Comparison of ENCODE assay signal across 2 cellular contexts in the genomic region with DNA sequence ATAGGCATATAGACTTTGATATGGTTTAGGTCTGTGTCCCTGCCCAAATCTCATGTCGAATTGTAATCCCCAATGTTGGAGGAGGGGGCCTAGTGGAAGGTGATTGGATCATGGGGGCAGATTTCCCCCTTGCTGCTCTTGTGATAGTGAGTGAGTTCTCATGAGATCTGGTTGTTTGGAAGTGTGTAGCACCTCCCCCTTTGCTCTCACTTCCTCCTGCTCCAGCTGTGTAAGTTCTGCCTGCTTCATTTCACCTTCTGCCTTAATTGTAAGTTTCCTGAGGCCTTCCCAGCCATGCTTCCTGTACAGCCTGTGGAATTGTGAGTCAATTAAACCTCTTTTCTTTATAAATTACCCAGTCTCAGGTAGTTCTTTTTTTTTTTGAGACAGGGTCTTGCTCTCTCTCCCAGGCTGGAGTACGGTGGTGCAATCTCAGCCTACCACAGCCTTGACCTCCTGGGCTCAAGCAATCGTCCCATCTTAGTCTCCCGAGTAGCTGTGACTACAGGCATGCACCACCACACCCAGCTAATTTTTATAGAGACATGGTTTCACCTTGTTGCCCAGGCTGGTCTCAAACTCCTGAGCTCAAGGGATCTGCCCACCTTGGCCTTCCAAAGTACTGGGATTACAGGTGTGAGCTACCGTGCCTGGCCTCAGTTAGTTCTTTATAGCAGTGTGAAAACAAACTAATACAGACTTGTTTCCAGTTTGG.
A peak's percentile ranks its signal among the peaks of the same experiment; 100 is the strongest.
TF ChIP-seq lines count a peak whose summit lies in the region.

No MANE protein-coding gene starts in this region.

TF ChIP-seq in HEK293, 187 proteins besides CTCF, POLR2A, EP300 and RAD21:
- 0 out of 2 replicates have a peak, but pooled peaks have one; percentile 7 for TF ChIP-seq ZNF146 (tag by site-specific recombination; IDR thresholded peaks at IDR 0.05)

TF ChIP-seq in GM12878, 131 proteins besides CTCF, POLR2A, EP300 and RAD21:
- TF ChIP-seq TCF12 (IDR thresholded peaks at IDR 0.05; ENCODE audit: low read depth, low read length) = 0 out of 2 replicates have a peak, but pooled peaks have one; percentile 17
- peak; percentile 64; the same call in 1 of the 2 replicates for TF ChIP-seq SPI1 (IDR thresholded peaks at IDR 0.05; ENCODE audit: borderline replicate concordance, insufficient read depth, low read depth, low read length)
TF ChIP-seq in GM12878: peak in this region for 2; not testable (repeated sequence) for 129.
